28 cellular contexts compared by ENCODE assay signal in genomic region chr14:56896231-56896630, GRCh38.
"Had no signal": no experiment of that assay in that cellular context is flagged by ENCODE, and none has a peak within 500 bp of the region (broad histone marks: within the 10 kb centered on the region; RNA-seq: fewer than 3 reads in every experiment).

No MANE protein-coding gene starts in this region.

- H3K4me3 ChIP-seq: colonic mucosa, coronary artery, dorsolateral prefrontal cortex, esophagus muscularis mucosa, esophagus squamous epithelium, gastrocnemius medialis, gastroesophageal sphincter, heart left ventricle, heart right ventricle had no signal

- ATAC-seq: effector memory CD8-positive, alpha-beta T cell; esophagus mucosa; foreskin keratinocyte; gastrocnemius medialis; gastroesophageal sphincter; heart left ventricle; heart right ventricle had no signal

- H3K4me1 ChIP-seq: colonic mucosa, esophagus muscularis mucosa, esophagus squamous epithelium, foreskin keratinocyte, gastrocnemius medialis, gastroesophageal sphincter, heart left ventricle had no signal

- H3K27ac ChIP-seq: colonic mucosa, coronary artery, dorsolateral prefrontal cortex, epithelial cell of prostate, esophagus muscularis mucosa, esophagus squamous epithelium, foreskin keratinocyte, gastrocnemius medialis, gastroesophageal sphincter, heart left ventricle, heart right ventricle had no signal

- FAIRE-seq: colon, endometrium, endothelial cell of umbilical vein, frontal cortex had no signal

- H3K9me3 ChIP-seq: colonic mucosa, esophagus muscularis mucosa, esophagus squamous epithelium, gastrocnemius medialis, gastroesophageal sphincter, heart left ventricle, heart right ventricle had no signal

- DNase-seq: colonic mucosa; cortex of kidney; dermis blood vessel endothelial cell; dorsolateral prefrontal cortex; effector CD4-positive, alpha-beta T cell; effector CD8-positive, alpha-beta T cell; effector memory CD4-positive, alpha-beta T cell; effector memory CD8-positive, alpha-beta T cell; endodermal cell; erythroblast; esophagus squamous epithelium; foreskin fibroblast; foreskin keratinocyte; foreskin melanocyte; gastrocnemius medialis; glutamatergic neuron; head of caudate nucleus; heart left ventricle; heart right ventricle had no signal

- H3K36me3 ChIP-seq: colonic mucosa, esophagus muscularis mucosa, esophagus squamous epithelium, gastrocnemius medialis, gastroesophageal sphincter, heart left ventricle, heart right ventricle had no signal

- H3K27me3 ChIP-seq: colonic mucosa, foreskin keratinocyte, gastrocnemius medialis had no signal
